Comparison of ENCODE assay signal across 31 cellular contexts in the genomic region with DNA sequence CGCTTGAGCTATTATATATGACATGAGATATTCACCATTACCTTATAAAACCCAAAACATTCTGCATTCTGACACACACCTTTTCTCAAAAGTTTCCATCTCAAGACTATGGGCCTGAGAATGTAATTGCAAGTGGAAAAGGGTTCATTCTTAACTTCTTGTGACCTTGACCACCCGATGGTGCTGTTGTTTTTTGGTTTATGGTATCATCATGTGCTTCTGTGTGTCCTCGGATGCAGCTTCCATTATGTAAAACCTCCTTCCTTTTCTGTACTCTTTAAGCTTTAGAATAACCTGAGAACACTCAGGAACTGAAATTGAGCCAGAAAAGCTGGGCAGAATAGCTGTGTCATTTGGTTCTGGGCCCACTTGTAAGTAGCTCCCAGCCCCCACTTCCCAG. TPM values are rescaled to one million over a fixed set of nuclear protein-coding genes. Genes with fewer than 3 reads are reported as not detected.
A peak's percentile ranks its signal among the peaks of the same experiment; 100 is the strongest.
DNase-seq lines count a peak whose midpoint lies in the region; ATAC-seq and TF ChIP-seq lines count a peak whose summit lies in the region.
"Had no signal": no experiment of that assay in that cellular context is flagged by ENCODE, and none has a peak within 500 bp of the region (broad histone marks: within the 10 kb centered on the region; RNA-seq: fewer than 3 reads in every experiment).

No MANE protein-coding gene starts in this region.

- H3K27ac ChIP-seq in endodermal cell (ENCODE audit: low read depth, low read length), result no peak overlapping the region
- H3K27ac ChIP-seq: left lung, ovary, skin epidermis, thoracic aorta, uterus had no signal

- no peaks in the 10 kb centered on the region for H3K36me3 ChIP-seq in endodermal cell (ENCODE audit: control insufficient read depth, insufficient read depth, low read length)
- H3K36me3 ChIP-seq: left lung, ovary, thoracic aorta, uterus had no signal

- peaks cover 3% of the 10 kb centered on the region for H3K9me3 ChIP-seq in endodermal cell (ENCODE audit: control insufficient read depth, low read length)
- H3K9me3 ChIP-seq: left lung, ovary, thoracic aorta, uterus had no signal

- WGBS in endodermal cell (ENCODE audit: insufficient coverage in 1 of 2, insufficient read length in 1 of 2), 2 experiments, result 84% methylated on average over 2 of the region's 3 CpGs; no CpG with 5 or more reads in 1 of the 2 experiments

- H3K27me3 ChIP-seq in endodermal cell (ENCODE audit: control insufficient read depth, insufficient read depth, low read length, poor library complexity, severe bottlenecking), result no peaks in the 10 kb centered on the region
- H3K27me3 ChIP-seq: left lung, ovary, uterus had no signal

- no peak overlapping the region for H3K27ac Mint-ChIP-seq in endodermal cell
- H3K27ac Mint-ChIP-seq: activated CD4-positive, alpha-beta memory T cell treated with anti-CD3 and anti-CD28 coated beads for 36 hours; activated T-helper 1 cell treated with anti-CD3 and anti-CD28 coated beads, Interleukin-12 subunit alpha, Interleukin-12 subunit beta, Interleukin-2, Interleukin-4 antibody, amounts not matched to agents 30 ng/mL and 10 ng/mL and 1 ng/mL, durations not matched to agents 14 hours and 24 hours and 36 hours; stimulated activated naive CD8-positive, alpha-beta T cell treated with anti-CD3 and anti-CD28 coated beads, Interleukin-15, Interleukin-2, amounts not matched to agents 100 ng/mL and 50 ng/mL, for 24 hours; T-helper 2 cell treated with Interferon-gamma antibody and Interleukin-4, amounts not matched to agents 5 μg/mL and 100 μg/mL, for 36 hours had no signal

- no peak overlapping the region for H3K4me3 Mint-ChIP-seq in endodermal cell
- H3K4me3 Mint-ChIP-seq: activated CD4-positive, alpha-beta memory T cell treated with anti-CD3 and anti-CD28 coated beads for 36 hours; activated T-helper 1 cell treated with anti-CD3 and anti-CD28 coated beads, Interleukin-12 subunit alpha, Interleukin-12 subunit beta, Interleukin-2, Interleukin-4 antibody, amounts not matched to agents 30 ng/mL and 10 ng/mL and 1 ng/mL, durations not matched to agents 14 hours and 24 hours and 36 hours; central memory CD8-positive, alpha-beta T cell; stimulated activated naive CD8-positive, alpha-beta T cell treated with anti-CD3 and anti-CD28 coated beads, Interleukin-15, Interleukin-2, amounts not matched to agents 100 ng/mL and 50 ng/mL, for 24 hours; T-helper 2 cell treated with Interferon-gamma antibody and Interleukin-4, amounts not matched to agents 5 μg/mL and 100 μg/mL, for 36 hours had no signal

- peak; percentile 2 for DNase-seq in NCI-H1092 treated with DMSO at 0.1 percent for 48 hours (lab: John Stamatoyannopoulos, UW)
- DNase-seq in NCI-H1092 (lab: John Stamatoyannopoulos, UW), result no peak
- DNase-seq in endodermal cell, result no peak
- DNase-seq in NCI-H510A (lab: John Stamatoyannopoulos, UW), result no peak
- DNase-seq in 8988T, result no peak
- DNase-seq in GM13977 (ENCODE audit: low spot score), result no peak
- DNase-seq: activated CD4-positive, alpha-beta memory T cell treated with anti-CD3 and anti-CD28 coated beads for 36 hours; activated CD4-positive, alpha-beta T cell treated with anti-CD3 and anti-CD28 coated beads for 1 hour; activated naive CD4-positive, alpha-beta T cell treated with Interleukin-2 at 50 U/mL for 16 hours; Calu3; dermis blood vessel endothelial cell; DND-41; foreskin fibroblast; head of caudate nucleus; islet precursor cell; left lung; mesenchymal stem cell; NCI-H1694; NCI-H524; ovary; SIG-M5; uterus had no signal

- in situ Hi-C loops in GM13977 (cut with MboI; ENCODE audit: low pct_unique_long_range_greater_than_20kb, low sequenced_read_pairs, unreplicated experiment), result no loop called here

- peaks cover 8% of the 10 kb centered on the region for H3K9me3 Mint-ChIP-seq in endodermal cell
- H3K9me3 Mint-ChIP-seq: activated CD4-positive, alpha-beta memory T cell treated with anti-CD3 and anti-CD28 coated beads for 36 hours; activated T-helper 1 cell treated with anti-CD3 and anti-CD28 coated beads, Interleukin-12 subunit alpha, Interleukin-12 subunit beta, Interleukin-2, Interleukin-4 antibody, amounts not matched to agents 30 ng/mL and 10 ng/mL and 1 ng/mL, durations not matched to agents 14 hours and 24 hours and 36 hours; central memory CD8-positive, alpha-beta T cell; stimulated activated naive CD8-positive, alpha-beta T cell treated with anti-CD3 and anti-CD28 coated beads, Interleukin-15, Interleukin-2, amounts not matched to agents 100 ng/mL and 50 ng/mL, for 24 hours; T-helper 2 cell treated with Interferon-gamma antibody and Interleukin-4, amounts not matched to agents 5 μg/mL and 100 μg/mL, for 36 hours had no signal

- peaks cover 2% of the 10 kb centered on the region for H3K36me3 Mint-ChIP-seq in endodermal cell (ENCODE audit: low read depth)
- H3K36me3 Mint-ChIP-seq: activated CD4-positive, alpha-beta memory T cell treated with anti-CD3 and anti-CD28 coated beads for 36 hours had no signal

- no peak overlapping the region for H3K9ac ChIP-seq in endodermal cell (ENCODE audit: extremely low read depth, low read length, poor library complexity, severe bottlenecking)

- ATAC-seq in GM19351 (IDR thresholded peaks at IDR 0.05; ENCODE audit: unreplicated experiment) (peak; percentile 49), HG03354 (IDR thresholded peaks at IDR 0.05; ENCODE audit: poor library complexity, severe bottlenecking, unreplicated experiment) (peak; percentile 81)
- ATAC-seq: esophagus mucosa, left lung had no signal

- TF ChIP-seq CTCF in endodermal cell (conservative IDR thresholded peaks at IDR 0.05), result peak; percentile 41
- no peak for TF ChIP-seq CTCF in GM13977 (IDR thresholded peaks at IDR 0.05; ENCODE audit: extremely low read depth, insufficient read depth, missing control alignments)

- peaks cover 4% of the 10 kb centered on the region for H3K4me1 Mint-ChIP-seq in endodermal cell
- H3K4me1 Mint-ChIP-seq: central memory CD8-positive, alpha-beta T cell had no signal

- no peaks in the 10 kb centered on the region for H3K4me1 ChIP-seq in endodermal cell (ENCODE audit: control insufficient read depth, insufficient read depth, low read length)
- H3K4me1 ChIP-seq: left lung, uterus had no signal

- no peaks in the 10 kb centered on the region for H3K27me3 Mint-ChIP-seq in endodermal cell (ENCODE audit: insufficient read depth)
- H3K27me3 Mint-ChIP-seq: activated CD4-positive, alpha-beta memory T cell treated with anti-CD3 and anti-CD28 coated beads for 36 hours; central memory CD8-positive, alpha-beta T cell; stimulated activated naive CD8-positive, alpha-beta T cell treated with anti-CD3 and anti-CD28 coated beads, Interleukin-15, Interleukin-2, amounts not matched to agents 100 ng/mL and 50 ng/mL, for 24 hours had no signal

- no peak overlapping the region for H3K4me3 ChIP-seq in endodermal cell (ENCODE audit: low read length)
- H3K4me3 ChIP-seq: left lung, ovary, skin epidermis, thoracic aorta, uterus had no signal

RNA-seq across cellular contexts. Expression of a gene that starts 16.2 kb away (rescaled TPM):
- 10 to 100 TPM; 19.4 to 37.2 TPM for total RNA-seq in endodermal cell
- polyA plus RNA-seq in endodermal cell (2013, experiment 1 of 2), result 22.9 TPM
- 21.0 TPM for polyA plus RNA-seq in endodermal cell (2013, experiment 2 of 2)

RNA-seq across cellular contexts. Expression of a gene that starts 16.7 kb away (rescaled TPM):
- 1 to 10 TPM; 2.1 to 6.6 TPM for total RNA-seq in endodermal cell
- polyA plus RNA-seq in endodermal cell (2013, experiment 1 of 2), result 1.4 TPM
- polyA plus RNA-seq in endodermal cell (2013, experiment 2 of 2), result 1.7 TPM
